26 cellular contexts compared by ENCODE assay signal in genomic region chr4:185257694-185258093, GRCh38. TPM values are rescaled to one million over a fixed set of nuclear protein-coding genes. Genes with fewer than 3 reads are reported as not detected.
DNase-seq lines count a peak whose midpoint lies in the region; ATAC-seq, FAIRE-seq and TF ChIP-seq lines count a peak whose summit lies in the region.
"Had no signal": no experiment of that assay in that cellular context is flagged by ENCODE, and none has a peak within 500 bp of the region (broad histone marks: within the 10 kb centered on the region; RNA-seq: fewer than 3 reads in every experiment).

No MANE protein-coding gene starts in this region.

- no peak for FAIRE-seq in K562 (lab: Jason Lieb, UNC)
- FAIRE-seq: HTR-8/SVneo had no signal

- DNase-seq in RWPE2 (ENCODE audit: low spot score) (no peak), K562 (ENCODE audit: extremely low read depth in 1 of 4, low spot score in 3 of 4) (no peak), psoas muscle (no peak), colonic mucosa (no peak)
- DNase-seq in activated naive CD4-positive, alpha-beta T cell treated with Interleukin-2 at 50 U/mL for 16 hours = no peak
- DNase-seq in stimulated activated naive CD8-positive, alpha-beta T cell treated with anti-CD3 and anti-CD28 coated beads, Interleukin-15, amount 100 ng/mL, for 72 hours = no peak
- DNase-seq: C1 segment of cervical spinal cord; Caco-2; CD8-positive, alpha-beta T cell; GOT3; HFFc6; KG1; NCI-H1048; NCI-H1417; NCI-H1694; NCI-H2029 treated with DMSO at 0.1 percent for 48 hours; NCI-H2227 treated with DMSO at 0.1 percent for 48 hours; NCI-H510A; NCI-H69; RPMI8226; SHP77; SK-N-SH had no signal

- H3K27ac ChIP-seq in C4-2B (peak overlapping the region; percentile 21; the same call in 1 of the 2 replicates), RWPE2 (ENCODE audit: poor library complexity, severe bottlenecking) (peak overlapping the region; percentile 33), K562 (ENCODE audit: extremely low read depth, low read depth, low read length) (no peak overlapping the region), psoas muscle (peak overlapping the region; percentile 83), colonic mucosa (no peak overlapping the region)

- no TSS peak for BruUV-seq in K562 (replicated peaks; lab: Mats Ljungman, UMichigan)

- no peaks in the 10 kb centered on the region for H4K20me1 ChIP-seq in K562 (replicated peaks; ENCODE audit: control insufficient read depth, insufficient read depth, low read length)

- TF ChIP-seq CTCF in C4-2B (conservative IDR thresholded peaks at IDR 0.05) (no peak), RWPE2 (IDR thresholded peaks at IDR 0.05; ENCODE audit: poor library complexity, severe bottlenecking) (no peak), K562 (IDR thresholded peaks at IDR 0.05 in 2 of 3, conservative IDR thresholded peaks at IDR 0.05 in 1 of 3; ENCODE audit: insufficient read depth in 2 of 3, low read depth in 1 of 3, low read length in 3 of 3) (no peak), psoas muscle (IDR thresholded peaks at IDR 0.05) (no peak), colonic mucosa (IDR thresholded peaks at IDR 0.05) (no peak)

- no peaks in the 10 kb centered on the region for H3K9me1 ChIP-seq in K562 (ENCODE audit: control insufficient read depth, insufficient read depth, low read length)

- H3K9me3 ChIP-seq in RWPE2 (ENCODE audit: severe bottlenecking) = no peaks in the 10 kb centered on the region
- H3K9me3 ChIP-seq in K562 (replicated peaks; ENCODE audit: control insufficient read depth, insufficient read depth, low read depth, low read length) = no peaks in the 10 kb centered on the region
- no peaks in the 10 kb centered on the region for H3K9me3 ChIP-seq in psoas muscle
- H3K9me3 ChIP-seq in colonic mucosa = no peaks in the 10 kb centered on the region
- H3K9me3 ChIP-seq: Caco-2, HAP-1, SK-N-SH had no signal

- ATAC-seq in RWPE2 (ENCODE audit: low read depth) (no peak), K562 (peak; percentile 46; the same call in 2 of the 3 replicates), psoas muscle (no peak), GM21723 (IDR thresholded peaks at IDR 0.05; ENCODE audit: unreplicated experiment) (no peak)
- no peak for ATAC-seq in stimulated activated naive CD8-positive, alpha-beta T cell treated with anti-CD3 and anti-CD28 coated beads, Interleukin-15, amount 100 ng/mL, for 72 hours
- ATAC-seq: CD8-positive, alpha-beta T cell had no signal

- CTCF ChIA-PET in K562 (lab: Yijun Ruan, JAX; ENCODE audit: low intra/inter-chr PET ratio) = no interaction called here

- no peak for TF ChIP-seq RAD21 in K562 (CRISPR knock-in tag; conservative IDR thresholded peaks at IDR 0.05 in 1 of 2, IDR thresholded peaks at IDR 0.05 in 1 of 2)

- no peaks in the 10 kb centered on the region for H3K27me3 Mint-ChIP-seq in stimulated activated naive CD8-positive, alpha-beta T cell treated with anti-CD3 and anti-CD28 coated beads, Interleukin-15, amount 100 ng/mL, for 72 hours

- H3K4me1 Mint-ChIP-seq in stimulated activated naive CD8-positive, alpha-beta T cell treated with anti-CD3 and anti-CD28 coated beads, Interleukin-15, amount 100 ng/mL, for 72 hours = peaks cover 23% of the 10 kb centered on the region

- POLR2A ChIA-PET in K562 (lab: Yijun Ruan, JAX) = no interaction called here

- no peak overlapping the region for H2AFZ ChIP-seq in K562 (ENCODE audit: low read depth, low read length)

- TF ChIP-seq POLR2A in K562 (conservative IDR thresholded peaks at IDR 0.05) = no peak

- intact Hi-C loops in K562 (cut with micrococcal nuclease) = no loop called here
- intact Hi-C loops in psoas muscle (cut with DNase I) = loop anchor here in 1 of 2 donors (5.0 kb wide), 1 partner anchor 45 kb away; no protein-coding TSS in a partner anchor
- intact Hi-C loops in colonic mucosa (cut with DNase I) = no loop called here

- no peak overlapping the region for H3K27ac Mint-ChIP-seq in stimulated activated naive CD8-positive, alpha-beta T cell treated with anti-CD3 and anti-CD28 coated beads, Interleukin-15, amount 100 ng/mL, for 72 hours

- in situ Hi-C loops in K562 (cut with MboI) = no loop called here

- no peak overlapping the region for H3K4me3 Mint-ChIP-seq in stimulated activated naive CD8-positive, alpha-beta T cell treated with anti-CD3 and anti-CD28 coated beads, Interleukin-15, amount 100 ng/mL, for 72 hours
- H3K4me3 Mint-ChIP-seq: CD8-positive, alpha-beta T cell had no signal

- H3K4me1 ChIP-seq in RWPE2 (ENCODE audit: insufficient read depth, poor library complexity, severe bottlenecking) = peaks cover 26% of the 10 kb centered on the region
- H3K4me1 ChIP-seq in K562 (replicated peaks in 1 of 2; ENCODE audit: control insufficient read depth in 2 of 2, insufficient read depth in 2 of 2, low read length in 2 of 2) = peaks cover 3 to 25% of the 10 kb centered on the region in 2 experiments; a peak in 4 of 5 replicates
- H3K4me1 ChIP-seq in psoas muscle = peaks cover 13% of the 10 kb centered on the region
- H3K4me1 ChIP-seq in colonic mucosa = peaks cover 4% of the 10 kb centered on the region
- H3K4me1 ChIP-seq: Caco-2 had no signal

- no peak for TF ChIP-seq EP300 in K562 (IDR thresholded peaks at IDR 0.05; ENCODE audit: low read length)

- no peak overlapping the region for H3K4me2 ChIP-seq in K562 (ENCODE audit: insufficient read depth, low read length)

- no peaks in the 10 kb centered on the region for H3K79me2 ChIP-seq in K562 (ENCODE audit: control insufficient read depth, insufficient read depth, low read length)

- H3K36me3 ChIP-seq in RWPE2 (ENCODE audit: low read depth) (no peaks in the 10 kb centered on the region; the same call in 1 of the 2 replicates), K562 (ENCODE audit: control insufficient read depth, insufficient read depth, low read length) (peaks cover 4% of the 10 kb centered on the region; the same call in 1 of the 3 replicates), psoas muscle (ENCODE audit: insufficient read depth in 1 of 2, low read depth in 1 of 2) (no peaks in the 10 kb centered on the region), colonic mucosa (no peaks in the 10 kb centered on the region)
- H3K36me3 ChIP-seq: HAP-1 had no signal

- H3K27me3 ChIP-seq in RWPE2 (ENCODE audit: insufficient read depth, poor library complexity, severe bottlenecking) (no peaks in the 10 kb centered on the region), K562 (ENCODE audit: control insufficient read depth in 2 of 2, insufficient read depth in 2 of 2, low read length in 2 of 2) (no peaks in the 10 kb centered on the region), psoas muscle (ENCODE audit: insufficient read depth in 3 of 3, low read length in 2 of 3) (no peaks in the 10 kb centered on the region), colonic mucosa (no peaks in the 10 kb centered on the region)

- H3K9me3 Mint-ChIP-seq in stimulated activated naive CD8-positive, alpha-beta T cell treated with anti-CD3 and anti-CD28 coated beads, Interleukin-15, amount 100 ng/mL, for 72 hours = no peaks in the 10 kb centered on the region
- H3K9me3 Mint-ChIP-seq: CD8-positive, alpha-beta T cell; HFFc6 had no signal

- 54% methylated on average over 1 of the region's 1 CpG for WGBS in K562 (ENCODE audit: insufficient coverage, low coverage, missing lambda C conversion rate)
- 81 to 90% (median 83%) methylated on average over 1 of the region's 1 CpG for WGBS in psoas muscle, 3 donors

- H3K4me3 ChIP-seq in RWPE2 (ENCODE audit: severe bottlenecking) = no peak overlapping the region
- H3K4me3 ChIP-seq in K562 = no peak overlapping the region
- H3K4me3 ChIP-seq in psoas muscle = no peak overlapping the region
- no peak overlapping the region for H3K4me3 ChIP-seq in colonic mucosa
- H3K4me3 ChIP-seq: HAP-1 had no signal

- H3K9ac ChIP-seq in K562 (ENCODE audit: insufficient read depth in 1 of 2, low read depth in 2 of 2, low read length in 2 of 2) (no peak overlapping the region), colonic mucosa (ENCODE audit: low read depth in 2 of 2, low read length in 2 of 2) (no peak overlapping the region)
- H3K9ac ChIP-seq: SK-N-SH had no signal

RNA-seq across cellular contexts. Expression of gene SNX25, which starts 48.3 kb away (rescaled TPM):
- total RNA-seq in K562 (2011; cell fraction: chromatin; rRNA removed; ENCODE audit: low replicate concordance) = 50.4 and 67.3 TPM in 2 replicates
- 12.7 and 16.2 TPM in 2 replicates for total RNA-seq in K562 (2011; cell fraction: nucleolus; rRNA removed)
- 27.6 and 33.9 TPM in 2 replicates for total RNA-seq in K562 (2011; cell fraction: nucleoplasm; rRNA removed)
- total RNA-seq in K562 (2014; rRNA removed) = 9.4 and 10.4 TPM in 2 replicates
- total RNA-seq in K562 (2014; rRNA removed; fragmentation: Illumina TruSeq; extraction: Trizol) = 15.5 and 18.0 TPM in 2 replicates
- 12.7 and 14.4 TPM in 2 replicates for total RNA-seq in K562 (2015; rRNA removed; fragmentation: Illumina TruSeq; extraction: Trizol)
- total RNA-seq in K562 (2021) = 12.6 and 14.4 TPM in 2 replicates
- 21.9 and 23.4 TPM in 2 replicates for polyA plus RNA-seq in K562 (2011; rRNA removed)
- 2.3 and 9.1 TPM in 2 replicates for polyA plus RNA-seq in K562 (2011; cell fraction: cytosol; rRNA removed)
- 13.5 and 17.9 TPM in 2 replicates for polyA plus RNA-seq in K562 (2011; cell fraction: nucleus; rRNA removed)
- polyA plus RNA-seq in K562 (2012) = 6.5 and 10.3 TPM in 2 replicates
- 10.4 and 13.3 TPM in 2 replicates for polyA plus RNA-seq in K562 (2014; fragmentation: Illumina TruSeq; extraction: Trizol)
- 1 to 10 TPM; 2.5 TPM for polyA plus RNA-seq in K562 (2014; fragmentation: Nextera tagmentation; extraction: Ambion mirVana)
- polyA plus RNA-seq in K562 (2014; rRNA removed) = 9.5 and 9.6 TPM in 2 replicates
- polyA minus RNA-seq in K562 (2011; rRNA and poly(A)+ RNA removed) = 57.4 and 75.6 TPM in 2 replicates
- 14.9 and 15.0 TPM in 2 replicates for polyA minus RNA-seq in K562 (2011; cell fraction: cytosol; rRNA and poly(A)+ RNA removed)
- 11.8 and 26.8 TPM in 2 replicates for polyA minus RNA-seq in K562 (2011; cell fraction: nucleus; rRNA and poly(A)+ RNA removed)
- 10 to 100 TPM in 2 of 4 donors, 1 to 10 TPM in 2; 9.1 to 12.0 (median 10.3) TPM for total RNA-seq in psoas muscle
- 10 to 100 TPM in 1 of 3 donors, 1 to 10 TPM in 2; 5.3 to 13.0 (median 6.1) TPM for polyA plus RNA-seq in psoas muscle
- total RNA-seq in colonic mucosa = 10 to 100 TPM; 13.3 to 30.6 TPM

RNA-seq across cellular contexts. Expression of gene CFAP97, which starts 53.9 kb away (rescaled TPM):
- 13.8 and 79.1 TPM in 2 replicates for total RNA-seq in K562 (2011; cell fraction: chromatin; rRNA removed; ENCODE audit: low replicate concordance)
- 7.0 and 11.4 TPM in 2 replicates for total RNA-seq in K562 (2011; cell fraction: nucleolus; rRNA removed)
- total RNA-seq in K562 (2011; cell fraction: nucleoplasm; rRNA removed) = 19.9 and 32.4 TPM in 2 replicates
- total RNA-seq in K562 (2014; rRNA removed) (19.9 and 22.0 TPM in 2 replicates), K562 (2014; rRNA removed; fragmentation: Illumina TruSeq; extraction: Trizol) (57.7 and 68.7 TPM in 2 replicates), K562 (2015; rRNA removed; fragmentation: Illumina TruSeq; extraction: Trizol) (51.3 and 57.5 TPM in 2 replicates), K562 (2021) (42.7 and 44.6 TPM in 2 replicates), psoas muscle (10 to 100 TPM; 10.1 to 20.3 (median 11.3) TPM), colonic mucosa (10 to 100 TPM; 12.2 to 22.4 TPM)
- polyA plus RNA-seq in K562 (2011; rRNA removed) (48.0 and 57.8 TPM in 2 replicates), K562 (2014; fragmentation: Illumina TruSeq; extraction: Trizol) (35.7 and 44.4 TPM in 2 replicates), K562 (2014; fragmentation: Nextera tagmentation; extraction: Ambion mirVana) (10 to 100 TPM; 17.3 to 42.7 TPM), K562 (2014; rRNA removed) (21.3 and 24.6 TPM in 2 replicates), psoas muscle (1 to 10 TPM; 3.0 to 7.7 (median 7.5) TPM)
- 9.1 and 19.2 TPM in 2 replicates for polyA plus RNA-seq in K562 (2011; cell fraction: cytosol; rRNA removed)
- 14.3 and 16.2 TPM in 2 replicates for polyA plus RNA-seq in K562 (2011; cell fraction: nucleus; rRNA removed)
- 23.9 and 27.7 TPM in 2 replicates for polyA plus RNA-seq in K562 (2012)
- polyA minus RNA-seq in K562 (2011; rRNA and poly(A)+ RNA removed) = 82.2 and 111 TPM in 2 replicates
- polyA minus RNA-seq in K562 (2011; cell fraction: cytosol; rRNA and poly(A)+ RNA removed) = 22.3 and 34.3 TPM in 2 replicates
- polyA minus RNA-seq in K562 (2011; cell fraction: nucleus; rRNA and poly(A)+ RNA removed) = 14.9 and 27.8 TPM in 2 replicates

Comparison
In these comparisons a context has a peak if more than half of its experiments do, and no peak if none do; other contexts are left out.
1. H3K27ac ChIP-seq: peak in C4-2B (single experiment), RWPE2 (single experiment) and psoas muscle (single experiment); none in K562 (single experiment) and colonic mucosa (single experiment).